ENCODE assay signal across 17 cellular contexts in the genomic region with DNA sequence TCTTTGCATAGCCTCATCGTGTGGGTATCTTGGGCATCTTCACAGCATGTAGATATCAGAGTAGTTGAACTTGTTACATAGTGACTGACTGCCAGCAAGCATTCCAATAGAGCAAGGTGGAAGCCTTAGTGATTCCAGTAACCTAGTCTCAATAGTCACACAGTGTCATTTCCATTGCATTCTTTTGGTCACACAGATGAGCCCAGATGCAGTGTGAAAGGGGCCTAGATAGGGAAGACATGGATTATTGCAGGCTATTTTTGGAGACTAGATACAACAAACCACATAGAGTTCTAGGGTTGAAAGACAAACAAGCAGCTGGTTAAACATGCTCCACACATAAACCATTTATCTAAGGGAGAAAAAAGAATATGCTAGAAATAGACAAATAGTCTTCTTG.
"Had no signal": no experiment of that assay in that cellular context is flagged by ENCODE, and none has a peak within 500 bp of the region (broad histone marks: within the 10 kb centered on the region; RNA-seq: fewer than 3 reads in every experiment).

No MANE protein-coding gene starts in this region.

- ATAC-seq: activated CD4-positive, alpha-beta T cell treated with anti-CD3 and anti-CD28 coated beads for 36 hours; effector memory CD8-positive, alpha-beta T cell; right cardiac atrium had no signal

- DNase-seq: activated B cell treated with CpG ODN at 0.5 μM for 24 hours; activated CD4-positive, alpha-beta T cell treated with anti-CD3 and anti-CD28 coated beads for 36 hours; activated CD4-positive, alpha-beta T cell treated with anti-CD3 and anti-CD28 coated beads, Interleukin-2, amount 50 U/mL, for 48 hours; activated CD8-positive, alpha-beta memory T cell treated with anti-CD3 and anti-CD28 coated beads, Interleukin-2, amount 50 U/mL, for 48 hours; activated naive CD4-positive, alpha-beta T cell treated with Interleukin-2 at 50 U/mL for 16 hours; activated naive CD8-positive, alpha-beta T cell treated with anti-CD3 and anti-CD28 coated beads for 36 hours; activated T-cell treated with anti-CD3 and anti-CD28 coated beads, Interleukin-2, amount 50 U/mL, for 48 hours; dorsolateral prefrontal cortex; effector memory CD8-positive, alpha-beta T cell; glutamatergic neuron; kidney glomerular epithelial cell; left ventricle myocardium inferior; midbrain; right cardiac atrium; stimulated activated CD4-positive, alpha-beta T cell treated with anti-CD3 and anti-CD28 coated beads, Interleukin-1b, Interleukin-23, amount 100 ng/mL, for 48 hours; T1000; tibial artery had no signal
